In the genomic region with DNA sequence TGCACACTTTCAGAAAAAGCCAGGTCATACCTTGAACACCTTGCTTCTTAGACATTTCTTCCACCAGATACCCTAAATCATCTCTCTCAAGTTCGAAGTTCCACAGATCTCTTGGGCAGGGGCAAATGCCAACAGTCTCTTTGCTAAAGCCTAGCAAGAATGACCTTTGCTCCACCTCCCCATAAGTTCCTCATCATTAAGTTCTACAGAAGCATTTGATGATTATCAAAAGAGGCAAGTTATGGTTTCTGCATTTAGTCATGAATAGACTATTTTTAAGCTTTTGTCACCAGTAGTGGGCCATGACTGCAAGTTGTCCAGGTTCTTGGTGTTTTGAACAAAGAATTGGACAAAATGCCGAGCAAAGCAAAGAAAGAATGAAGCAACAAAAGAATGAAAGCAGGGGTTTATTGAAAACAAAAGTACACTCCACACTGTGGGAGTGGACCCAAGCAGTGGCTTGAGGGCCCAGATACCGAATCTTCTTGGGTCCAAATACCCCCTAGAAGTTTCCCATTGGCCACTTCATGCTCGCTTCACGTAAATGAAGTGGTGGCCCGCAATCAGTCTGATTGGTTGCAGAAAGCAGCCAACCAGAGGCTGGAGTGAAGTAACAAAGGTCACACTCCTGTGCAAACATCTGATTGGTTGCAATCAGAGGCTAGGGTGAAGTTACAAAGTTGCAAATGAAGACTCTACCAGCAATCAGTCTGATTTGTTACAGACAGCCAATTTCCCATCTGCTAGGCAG, we compare ENCODE assay signal across 27 cellular contexts.
"Had no signal": no experiment of that assay in that cellular context is flagged by ENCODE, and none has a peak within 500 bp of the region (broad histone marks: within the 10 kb centered on the region; RNA-seq: fewer than 3 reads in every experiment).

No MANE protein-coding gene starts in this region.

- H3K4me3 Mint-ChIP-seq: activated naive CD4-positive, alpha-beta T cell treated with anti-CD3 and anti-CD28 coated beads for 36 hours; activated naive CD8-positive, alpha-beta T cell treated with anti-CD3 and anti-CD28 coated beads for 36 hours; naive thymus-derived CD8-positive, alpha-beta T cell; neural progenitor cell; T-helper 1 cell treated with Interleukin-12 subunit alpha and Interleukin-12 subunit beta and Interleukin-4 antibody, amounts not matched to agents 30 μg/mL and 1 μg/mL, for 36 hours; type B pancreatic cell had no signal

- DNase-seq: activated CD4-positive, alpha-beta T cell treated with anti-CD3 and anti-CD28 coated beads for 4 hours; activated CD4-positive, alpha-beta T cell treated with anti-CD3 and anti-CD28 coated beads, Interleukin-2, amount 50 U/mL, for 4 hours; activated effector memory CD4-positive, alpha-beta T cell treated with anti-CD3 and anti-CD28 coated beads, Interleukin-2, amount 50 U/mL, for 16 hours; activated naive CD4-positive, alpha-beta T cell treated with anti-CD3 and anti-CD28 coated beads for 36 hours; activated naive CD8-positive, alpha-beta T cell treated with anti-CD3 and anti-CD28 coated beads for 36 hours; adrenal gland; aorta; body of pancreas; dermis blood vessel endothelial cell; effector CD4-positive, alpha-beta T cell; foreskin keratinocyte; heart left ventricle; hypothalamus; lower lobe of right lung; mesenchymal stem cell; naive thymus-derived CD8-positive, alpha-beta T cell; spleen; stimulated activated naive CD8-positive, alpha-beta T cell treated with anti-CD3 and anti-CD28 coated beads, Interleukin-15, Interleukin-2, amounts not matched to agents 100 U/mL and 50 U/mL, for 24 hours; T-helper 9 cell had no signal

- H3K27ac ChIP-seq: adrenal gland, body of pancreas, esophagus muscularis mucosa, foreskin keratinocyte, heart left ventricle, lower lobe of right lung, neural progenitor cell, right atrium auricular region, spleen, thoracic aorta, vagina had no signal

- H3K27me3 ChIP-seq: adrenal gland, body of pancreas, esophagus muscularis mucosa, foreskin keratinocyte, heart left ventricle, neural progenitor cell, right atrium auricular region, vagina had no signal

- H3K36me3 ChIP-seq: adrenal gland, esophagus muscularis mucosa, heart left ventricle, lower lobe of right lung, neural progenitor cell, right atrium auricular region, spleen, thoracic aorta, vagina had no signal

- H3K4me1 ChIP-seq: adrenal gland, body of pancreas, esophagus muscularis mucosa, foreskin keratinocyte, neural progenitor cell, right atrium auricular region, vagina had no signal

- ATAC-seq: body of pancreas; foreskin keratinocyte; heart left ventricle; lower lobe of right lung; naive thymus-derived CD8-positive, alpha-beta T cell; stimulated activated naive CD8-positive, alpha-beta T cell treated with anti-CD3 and anti-CD28 coated beads, Interleukin-15, Interleukin-2, amounts not matched to agents 100 U/mL and 50 U/mL, for 24 hours had no signal

- H3K9me3 Mint-ChIP-seq: activated naive CD4-positive, alpha-beta T cell treated with anti-CD3 and anti-CD28 coated beads for 36 hours; activated naive CD8-positive, alpha-beta T cell treated with anti-CD3 and anti-CD28 coated beads for 36 hours; naive thymus-derived CD8-positive, alpha-beta T cell; neural progenitor cell had no signal

- H3K9me3 ChIP-seq: adrenal gland, body of pancreas, esophagus muscularis mucosa, heart left ventricle, lower lobe of right lung, right atrium auricular region, spleen, thoracic aorta, vagina had no signal

- FAIRE-seq: colon had no signal

- H3K27ac Mint-ChIP-seq: activated naive CD4-positive, alpha-beta T cell treated with anti-CD3 and anti-CD28 coated beads for 36 hours; activated naive CD8-positive, alpha-beta T cell treated with anti-CD3 and anti-CD28 coated beads for 36 hours; naive thymus-derived CD8-positive, alpha-beta T cell; neural progenitor cell; T-helper 1 cell treated with Interleukin-12 subunit alpha and Interleukin-12 subunit beta and Interleukin-4 antibody, amounts not matched to agents 30 μg/mL and 1 μg/mL, for 36 hours; type B pancreatic cell had no signal

- H3K4me1 Mint-ChIP-seq: activated naive CD8-positive, alpha-beta T cell treated with anti-CD3 and anti-CD28 coated beads for 36 hours; neural progenitor cell had no signal

- H3K9ac ChIP-seq: neural progenitor cell had no signal

- H3K4me2 ChIP-seq: neural progenitor cell had no signal

- H3K36me3 Mint-ChIP-seq: activated naive CD8-positive, alpha-beta T cell treated with anti-CD3 and anti-CD28 coated beads for 36 hours; neural progenitor cell; type B pancreatic cell had no signal

- H3K27me3 Mint-ChIP-seq: type B pancreatic cell had no signal

- H2AFZ ChIP-seq: neural progenitor cell had no signal

- H3K4me3 ChIP-seq: adrenal gland, body of pancreas, esophagus muscularis mucosa, heart left ventricle, lower lobe of right lung, neural progenitor cell, right atrium auricular region, spleen, thoracic aorta, vagina had no signal
